In the genomic region with DNA sequence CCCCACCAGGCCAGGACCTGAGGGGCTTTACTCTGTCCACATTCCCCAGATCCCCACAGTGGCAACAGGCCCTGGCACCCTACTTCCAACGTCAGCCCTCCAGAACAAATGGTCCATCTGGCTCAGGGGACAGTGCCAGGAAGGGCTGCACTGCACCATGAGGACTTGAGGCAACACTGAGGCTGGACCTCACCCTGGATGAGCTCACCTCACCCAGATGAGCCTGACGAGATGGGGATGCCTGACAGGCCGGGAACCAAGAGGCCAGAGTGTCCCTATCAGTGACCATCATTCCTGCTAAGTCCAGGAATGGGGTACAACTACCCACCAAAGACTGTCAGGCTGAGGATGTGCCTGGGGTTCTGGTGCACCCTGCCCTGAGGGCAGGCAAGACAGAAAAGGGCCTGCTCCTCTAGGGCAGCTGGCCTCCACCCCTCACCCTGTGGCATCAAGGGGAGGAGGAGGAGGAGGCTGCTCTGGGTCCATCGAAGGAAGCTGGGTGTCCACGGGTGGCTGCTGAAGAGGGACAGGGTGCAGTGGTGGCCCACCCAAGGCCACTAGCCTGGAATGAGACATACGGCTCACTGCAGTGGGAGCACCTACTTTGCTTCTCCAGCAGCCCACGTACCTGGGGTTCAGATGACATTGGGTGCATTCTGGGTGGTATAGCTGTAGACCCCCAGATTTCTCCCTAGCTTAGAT, we compare ENCODE assay signal across 18 cellular contexts. TPM values are rescaled to one million over a fixed set of nuclear protein-coding genes. Genes with fewer than 3 reads are reported as not detected.
A peak's percentile ranks its signal among the peaks of the same experiment; 100 is the strongest.
DNase-seq lines count a peak whose midpoint lies in the region; ATAC-seq and TF ChIP-seq lines count a peak whose summit lies in the region.
"Had no signal": no experiment of that assay in that cellular context is flagged by ENCODE, and none has a peak within 500 bp of the region (broad histone marks: within the 10 kb centered on the region; RNA-seq: fewer than 3 reads in every experiment).

No MANE protein-coding gene starts in this region.

- H3K4me3 ChIP-seq in dorsolateral prefrontal cortex, result no peak overlapping the region
- no peak overlapping the region for H3K4me3 ChIP-seq in neuronal stem cell (ENCODE audit: low read length in 2 of 2)
- no peak overlapping the region for H3K4me3 ChIP-seq in ascending aorta
- H3K4me3 ChIP-seq: A549, GM12878, GM23248 had no signal

- H3K4me2 ChIP-seq in neuronal stem cell (ENCODE audit: insufficient read depth, low read length, poor library complexity, severe bottlenecking), result no peak overlapping the region
- H3K4me2 ChIP-seq: A549 had no signal

- peaks cover 4 to 14% of the 10 kb centered on the region in 2 donors for H3K36me3 ChIP-seq in neuronal stem cell (replicated peaks in 1 of 2; ENCODE audit: control insufficient read depth in 2 of 2, insufficient read depth in 2 of 2, low read length in 2 of 2)
- no peaks in the 10 kb centered on the region for H3K36me3 ChIP-seq in ascending aorta

- H3K23ac ChIP-seq in neuronal stem cell (ENCODE audit: low read depth, low read length, poor library complexity), result peak overlapping the region; percentile 90

- H4K91ac ChIP-seq in neuronal stem cell (ENCODE audit: low read depth, low read length, poor library complexity), result no peak overlapping the region

- intact Hi-C loops in dorsolateral prefrontal cortex (cut with DNase I), result loop anchor here (5.0 to 10.0 kb wide), 2 partner anchors 55 to 282 kb away; partner anchors contain the start of gene GNAZ (in 2 of the 2)
- intact Hi-C loops in left colon (cut with DNase I, micrococcal nuclease), result loop anchor here in 1 of 2 donors (5.0 kb wide), 1 partner anchor 170 kb away; no protein-coding TSS in a partner anchor
- intact Hi-C loops in ascending aorta (cut with DNase I), result loop anchor here (5.0 kb wide), 1 partner anchor 280 kb away; no protein-coding TSS in a partner anchor

- H2AFZ ChIP-seq in neuronal stem cell (ENCODE audit: low read length), result no peak overlapping the region

- H3K27ac ChIP-seq in dorsolateral prefrontal cortex (peak overlapping the region; percentile 9 to 100 (median 86)), neuronal stem cell (replicated peaks; ENCODE audit: low read length) (no peak overlapping the region), ascending aorta (no peak overlapping the region)
- H3K27ac ChIP-seq: 22Rv1, A549, C4-2B, GM23248 had no signal

- no peak overlapping the region for H3K9ac ChIP-seq in neuronal stem cell (ENCODE audit: low read depth, low read length, poor library complexity)
- H3K9ac ChIP-seq: GM23248 had no signal

- H3K4me1 ChIP-seq in neuronal stem cell (ENCODE audit: control insufficient read depth in 2 of 2, insufficient read depth in 1 of 2, low read depth in 1 of 2, low read length in 2 of 2) (peaks cover 3% of the 10 kb centered on the region in 2 donors), ascending aorta (no peaks in the 10 kb centered on the region)
- H3K4me1 ChIP-seq: A549 had no signal

- H4K8ac ChIP-seq in neuronal stem cell (ENCODE audit: low read depth, low read length), result no peak overlapping the region

- no peak overlapping the region for H3K4ac ChIP-seq in neuronal stem cell (ENCODE audit: low read length)

- no peaks in the 10 kb centered on the region for H3K27me3 ChIP-seq in dorsolateral prefrontal cortex
- H3K27me3 ChIP-seq in neuronal stem cell (ENCODE audit: control insufficient read depth in 3 of 3, insufficient read depth in 3 of 3, low read depth in 1 of 3, low read length in 3 of 3), result no peaks in the 10 kb centered on the region
- H3K27me3 ChIP-seq in ascending aorta, result no peaks in the 10 kb centered on the region

- DNase-seq in G401 (ENCODE audit: low spot score) (peak; percentile 67), cerebellar cortex (ENCODE audit: low spot score) (peak; percentile 63), dorsolateral prefrontal cortex (peak in 4 of 10 donors; percentile 19 to 56 (median 38)), neuronal stem cell (ENCODE audit: low spot score) (no peak), left colon (no peak), ascending aorta (ENCODE audit: low spot score in 2 of 2) (no peak), NCI-H2171 treated with DMSO at 0.1 percent for 48 hours (lab: John Stamatoyannopoulos, UW) (no peak)
- DNase-seq: AML-193; CD4-positive, alpha-beta T cell; DMS153; DMS79 treated with DMSO at 0.1 percent for 48 hours; GM23248; HCEC 1CT had no signal

- H3K79me1 ChIP-seq in neuronal stem cell (ENCODE audit: low read depth, low read length), result peaks cover 2% of the 10 kb centered on the region

- H2BK15ac ChIP-seq in neuronal stem cell (ENCODE audit: low read length), result peak overlapping the region; percentile 6

- H3K18ac ChIP-seq in neuronal stem cell (ENCODE audit: low read length), result peak overlapping the region; percentile 59

- no CpG with 5 or more reads among the region's 7 CpGs for WGBS in neuronal stem cell (ENCODE audit: extremely low coverage in 2 of 2, insufficient read length in 2 of 2, insufficient replicate concordance in 1 of 2), 2 donors

- no peak for ATAC-seq in left colon
- ATAC-seq in GM21381 (IDR thresholded peaks at IDR 0.05; ENCODE audit: unreplicated experiment), result no peak
- ATAC-seq: GM12878 had no signal

- in situ Hi-C loops in G401 (cut with HindIII; ENCODE audit: low sequenced_read_pairs), result no loop called here

- peak overlapping the region; percentile 78 for H3K14ac ChIP-seq in neuronal stem cell (ENCODE audit: low read length)

- H2BK5ac ChIP-seq in neuronal stem cell (ENCODE audit: low read length), result no peak overlapping the region

- H2AK5ac ChIP-seq in neuronal stem cell (ENCODE audit: low read depth, low read length), result peak overlapping the region; percentile 40

- H3K9me3 ChIP-seq in neuronal stem cell (replicated peaks in 1 of 2; ENCODE audit: control insufficient read depth in 2 of 2, insufficient read depth in 1 of 2, low read depth in 1 of 2, low read length in 2 of 2) (no peaks in the 10 kb centered on the region), ascending aorta (no peaks in the 10 kb centered on the region)
- H3K9me3 ChIP-seq: A549 had no signal

- TF ChIP-seq CTCF in dorsolateral prefrontal cortex (IDR thresholded peaks at IDR 0.05 in 54 of 56, conservative IDR thresholded peaks at IDR 0.05 in 2 of 56; ENCODE audit: low read depth in 1 of 56, partially characterized antibody in 56 of 56), result no peak
- TF ChIP-seq CTCF in ascending aorta (IDR thresholded peaks at IDR 0.05), result no peak

- no peak overlapping the region for H2BK12ac ChIP-seq in neuronal stem cell (ENCODE audit: low read length)

- H2BK120ac ChIP-seq in neuronal stem cell (ENCODE audit: low read depth, low read length), result peak overlapping the region; percentile 10

RNA-seq across cellular contexts. Expression of gene RSPH14, which starts 14.6 kb away (rescaled TPM):
- total RNA-seq in G401 (2014; rRNA removed; shearing (Covaris generic)), result 1.7 TPM in 1 of 2 replicates, not detected in the other
- total RNA-seq in dorsolateral prefrontal cortex, result 10 to 100 TPM in 84 of 120 experiments, 1 to 10 TPM in 36; 3.0 to 22.3 (median 11.9) TPM
- polyA plus RNA-seq in neuronal stem cell (2013, experiment 1 of 2), result 2.0 TPM
- polyA plus RNA-seq in neuronal stem cell (2013, experiment 2 of 2), result 2.2 TPM
- total RNA-seq in left colon, result under 1 TPM in 1 of 2 donors, not detected in 1; 0.82 TPM
- total RNA-seq in ascending aorta, result not detected
- total RNA-seq: GM23248 had no signal
- polyA plus RNA-seq: GM23248 had no signal

RNA-seq across cellular contexts. Expression of gene RAB36, which starts 18.1 kb away (rescaled TPM):
- 1.5 and 3.3 TPM in 2 replicates for total RNA-seq in G401 (2014; rRNA removed; shearing (Covaris generic))
- 10 to 100 TPM in 101 of 120 experiments, 1 to 10 TPM in 19; 7.2 to 20.6 (median 12.3) TPM for total RNA-seq in dorsolateral prefrontal cortex
- polyA plus RNA-seq in neuronal stem cell (2013, experiment 1 of 2), result 4.5 TPM
- 4.5 TPM for polyA plus RNA-seq in neuronal stem cell (2013, experiment 2 of 2)
- total RNA-seq in left colon, result 1 to 10 TPM; 1.1 to 1.2 TPM
- 1.8 TPM for total RNA-seq in ascending aorta

RNA-seq across cellular contexts. Expression of gene BCR, which starts 53.1 kb away (rescaled TPM):
- 32.4 and 55.9 TPM in 2 replicates for total RNA-seq in G401 (2014; rRNA removed; shearing (Covaris generic))
- total RNA-seq in dorsolateral prefrontal cortex (100 to 1,000 TPM in 90 of 120 experiments, 10 to 100 TPM in 30; 54.7 to 211 (median 113) TPM), left colon (10 to 100 TPM; 55.5 to 57.5 TPM), ascending aorta (216 TPM)
- 20.8 TPM for polyA plus RNA-seq in neuronal stem cell (2013, experiment 1 of 2)
- 19.8 TPM for polyA plus RNA-seq in neuronal stem cell (2013, experiment 2 of 2)

RNA-seq across cellular contexts. Expression of gene GNAZ, which starts 56.9 kb away (rescaled TPM):
- total RNA-seq in G401 (2014; rRNA removed; shearing (Covaris generic)), result 13.0 and 17.2 TPM in 2 replicates
- total RNA-seq in dorsolateral prefrontal cortex (100 to 1,000 TPM in 10 of 120 experiments, 10 to 100 TPM in 110; 66.2 to 113 (median 85.3) TPM), left colon (1 to 10 TPM; 1.0 to 2.9 TPM), ascending aorta (13.7 TPM)
- 36.9 TPM for polyA plus RNA-seq in neuronal stem cell (2013, experiment 1 of 2)
- polyA plus RNA-seq in neuronal stem cell (2013, experiment 2 of 2), result 37.0 TPM

Comparison
In these comparisons a context has a peak if more than half of its experiments do, and no peak if none do; other contexts are left out.
1. DNase-seq: peak in G401 (single experiment) and cerebellar cortex (single experiment); none in neuronal stem cell (single experiment), left colon (0 of 2), ascending aorta (0 of 2) and NCI-H2171 treated with DMSO at 0.1 percent for 48 hours (single experiment).
2. H3K27ac ChIP-seq: peak in dorsolateral prefrontal cortex (59 of 59); none in neuronal stem cell (single experiment) and ascending aorta (0 of 2).